Comparison of ENCODE assay signal across 11 cellular contexts in genomic region chr12:3113671-3114070, GRCh38. TPM values are rescaled to one million over a fixed set of nuclear protein-coding genes. Genes with fewer than 3 reads are reported as not detected.
DNase-seq lines count a peak whose midpoint lies in the region; ATAC-seq, FAIRE-seq and TF ChIP-seq lines count a peak whose summit lies in the region.
"Had no signal": no experiment of that assay in that cellular context is flagged by ENCODE, and none has a peak within 500 bp of the region (broad histone marks: within the 10 kb centered on the region; RNA-seq: fewer than 3 reads in every experiment).

No MANE protein-coding gene starts in this region.

- peaks cover 11% of the 10 kb centered on the region; the same call in 1 of the 2 replicates for H4K20me1 ChIP-seq in IMR-90 (ENCODE audit: insufficient read depth, low read length)
- no peaks in the 10 kb centered on the region; the same call in 1 of the 2 replicates for H4K20me1 ChIP-seq in HepG2 (ENCODE audit: insufficient read depth, low read length)

- H3K4me1 Mint-ChIP-seq in brain (peaks cover 29% of the 10 kb centered on the region), type B pancreatic cell (ENCODE audit: unreplicated experiment) (peaks cover 25% of the 10 kb centered on the region)
- H3K4me1 Mint-ChIP-seq: IgD-negative memory B cell had no signal

- CTCF ChIA-PET in IMR-90 (lab: Yijun Ruan, JAX) (no interaction called here), HepG2 (lab: Yijun Ruan, JAX; ENCODE audit: low intra/inter-chr PET ratio, low total read pairs) (no interaction called here)

- no peaks in the 10 kb centered on the region for H3K27me3 Mint-ChIP-seq in brain
- H3K27me3 Mint-ChIP-seq in type B pancreatic cell: no peaks in the 10 kb centered on the region

- no peak overlapping the region for H2BK5ac ChIP-seq in IMR-90 (ENCODE audit: low read depth, low read length, poor library complexity, severe bottlenecking)

- H4K91ac ChIP-seq in IMR-90 (ENCODE audit: insufficient read depth, low read depth, low read length): no peak overlapping the region

- H3K36me3 ChIP-seq in IMR-90 (ENCODE audit: control insufficient read depth, insufficient read depth, low read length) (0 out of 2 replicates have a peak, but pooled peaks cover 2% of the 10 kb centered on the region), HepG2 (replicated peaks in 1 of 2; ENCODE audit: control insufficient read depth in 1 of 2, insufficient read depth in 2 of 2, low read length in 2 of 2) (peaks cover 3 to 11% of the 10 kb centered on the region in 2 experiments; a peak in 2 of 5 replicates)

- TF ChIP-seq RAD21 in IMR-90 (IDR thresholded peaks at IDR 0.05; ENCODE audit: low read length) (no peak), HepG2 (CRISPR knock-in tag; IDR thresholded peaks at IDR 0.05) (no peak)

- H4K8ac ChIP-seq in IMR-90 (ENCODE audit: low read depth in 2 of 2, low read length in 2 of 2): no peak overlapping the region

- TF ChIP-seq POLR2A in IMR-90 (IDR thresholded peaks at IDR 0.05; ENCODE audit: low read depth, low read length) (no peak), HepG2 (IDR thresholded peaks at IDR 0.05; ENCODE audit: insufficient read depth in 1 of 2, low read depth in 2 of 2, low read length in 2 of 2) (no peak)

- H2AK9ac ChIP-seq in IMR-90 (replicated peaks; ENCODE audit: low read depth, low read length, poor library complexity): no peak overlapping the region

- H2BK20ac ChIP-seq in IMR-90 (ENCODE audit: low read depth, low read length): peak overlapping the region; percentile 58; the same call in 1 of the 2 replicates

- H2BK120ac ChIP-seq in IMR-90 (ENCODE audit: low read depth, low read length): peak overlapping the region; percentile 28; the same call in 1 of the 2 replicates

- H3K9ac ChIP-seq in IMR-90 (ENCODE audit: low read depth, low read length) (no peak overlapping the region), HepG2 (ENCODE audit: insufficient read depth, low read depth, low read length) (no peak overlapping the region)

- TF ChIP-seq CTCF in IMR-90 (conservative IDR thresholded peaks at IDR 0.05; ENCODE audit: low read depth, low read length) (no peak), brain (conservative IDR thresholded peaks at IDR 0.05) (no peak), HepG2 (CRISPR knock-in tag; IDR thresholded peaks at IDR 0.05) (0 out of 2 replicates have a peak, but pooled peaks have one; percentile 3), type B pancreatic cell (conservative IDR thresholded peaks at IDR 0.05) (no peak)

- TF ChIP-seq EP300 in HepG2 (IDR thresholded peaks at IDR 0.05; ENCODE audit: low read depth in 2 of 2, low read length in 2 of 2): no peak
- no peak for TF ChIP-seq EP300 in HepG2 (CRISPR knock-in tag; IDR thresholded peaks at IDR 0.05; ENCODE audit: borderline replicate concordance)

- H3K23ac ChIP-seq in IMR-90 (ENCODE audit: low read depth, low read length): no peak overlapping the region

- intact Hi-C loops in IMR-90 (cut with micrococcal nuclease): no loop called here
- intact Hi-C loops in HepG2 (cut with micrococcal nuclease; ENCODE audit: unreplicated experiment): no loop called here
- intact Hi-C loops in head of caudate nucleus (cut with DNase I): no loop called here
- intact Hi-C loops in left colon (cut with DNase I, micrococcal nuclease): no loop called here

- no peak overlapping the region for H3K14ac ChIP-seq in IMR-90 (replicated peaks; ENCODE audit: low read depth, low read length)

- H3K4ac ChIP-seq in IMR-90 (ENCODE audit: low read depth, low read length): peak overlapping the region; percentile 29; the same call in 1 of the 2 replicates

- H3K27ac Mint-ChIP-seq in brain (peak overlapping the region in 3 of 5 experiments; percentile 34 to 53 (median 49)), type B pancreatic cell (peak overlapping the region; percentile 14)
- H3K27ac Mint-ChIP-seq: CD4-positive, CD25-positive, alpha-beta regulatory T cell had no signal

- peaks cover 5 to 35% of the 10 kb centered on the region in 2 experiments; a peak in 3 of 4 replicates for H3K79me1 ChIP-seq in IMR-90 (ENCODE audit: low read depth in 1 of 2, low read length in 2 of 2)

- H3K9me3 Mint-ChIP-seq in brain: no peaks in the 10 kb centered on the region
- no peaks in the 10 kb centered on the region for H3K9me3 Mint-ChIP-seq in type B pancreatic cell
- H3K9me3 Mint-ChIP-seq: CD4-positive, CD25-positive, alpha-beta regulatory T cell had no signal

- dilution Hi-C loops in IMR-90 (cut with HindIII; ENCODE audit: low sequenced_read_pairs, unreplicated experiment): no loop called here

- H3K4me3 ChIP-seq in IMR-90 (ENCODE audit: insufficient read depth, low read depth, low read length): no peak overlapping the region
- H3K4me3 ChIP-seq in HepG2 (replicated peaks in 1 of 3; ENCODE audit: insufficient read depth in 1 of 3, low read depth in 2 of 3, low read length in 3 of 3): no peak overlapping the region
- H3K4me3 ChIP-seq: A549 had no signal

- H3K18ac ChIP-seq in IMR-90 (ENCODE audit: low read depth, low read length): no peak overlapping the region

- no peak for FAIRE-seq in HepG2 (lab: Jason Lieb, UNC)
- FAIRE-seq: A549 had no signal

- H3K27me3 ChIP-seq in IMR-90 (ENCODE audit: control insufficient read depth, insufficient read depth, low read length): no peaks in the 10 kb centered on the region
- no peaks in the 10 kb centered on the region for H3K27me3 ChIP-seq in HepG2 (ENCODE audit: control insufficient read depth in 1 of 2, insufficient read depth in 2 of 2, low read length in 2 of 2)

- no peak overlapping the region for H3K4me3 Mint-ChIP-seq in brain
- no peak overlapping the region for H3K4me3 Mint-ChIP-seq in type B pancreatic cell
- H3K4me3 Mint-ChIP-seq: CD4-positive, CD25-positive, alpha-beta regulatory T cell had no signal

- H4K5ac ChIP-seq in IMR-90 (ENCODE audit: low read depth, low read length): no peak overlapping the region

- H2AFZ ChIP-seq in IMR-90 (replicated peaks; ENCODE audit: low read length, poor library complexity) (no peak overlapping the region), HepG2 (ENCODE audit: low read length) (no peak overlapping the region)

- H3K4me2 ChIP-seq in IMR-90 (ENCODE audit: low read depth, low read length): no peak overlapping the region
- H3K4me2 ChIP-seq in HepG2 (ENCODE audit: low read depth, low read length): peak overlapping the region; percentile 23; the same call in 1 of the 2 replicates
- H3K4me2 ChIP-seq: A549 had no signal

- H3K27ac ChIP-seq in IMR-90 (ENCODE audit: insufficient read depth, low read length) (no peak overlapping the region), HepG2 (ENCODE audit: extremely low read length, insufficient read depth, low read length) (peak overlapping the region; percentile 14)
- H3K27ac ChIP-seq: A549 had no signal

- WGBS in IMR-90 (ENCODE audit: extremely low coverage in 2 of 2, insufficient read length in 1 of 2), 2 experiments: 38% methylated on average over 2 of the region's 6 CpGs; no CpG with 5 or more reads in 1 of the 2 experiments
- 40% methylated on average over 6 of the region's 6 CpGs for WGBS in HepG2 (ENCODE audit: low lambda C conversion rate)

- H3K56ac ChIP-seq in IMR-90 (ENCODE audit: extremely low read depth, insufficient read depth, low read length): no peak overlapping the region

- H2AK5ac ChIP-seq in IMR-90 (ENCODE audit: low read depth, low read length): peak overlapping the region; percentile 35; the same call in 1 of the 2 replicates

- H3K9me3 ChIP-seq in IMR-90 (ENCODE audit: control insufficient read depth, insufficient read depth, low read length) (no peaks in the 10 kb centered on the region), HepG2 (ENCODE audit: low read length) (no peaks in the 10 kb centered on the region)
- H3K9me3 ChIP-seq: A549 had no signal

- POLR2A ChIA-PET in IMR-90 (lab: Charles Lee; ENCODE audit: unreplicated experiment) (no interaction called here), HepG2 (lab: Yijun Ruan, JAX) (interaction anchor here (1.1 kb wide), 1 partner anchor 9 kb away, joined by 3 read pairs; no protein-coding TSS in a partner anchor)

- H3K4me1 ChIP-seq in IMR-90 (ENCODE audit: control insufficient read depth, insufficient read depth, low read length): peaks cover 26% of the 10 kb centered on the region
- H3K4me1 ChIP-seq in HepG2 (ENCODE audit: insufficient read depth, low read length): peaks cover 41% of the 10 kb centered on the region
- H3K4me1 ChIP-seq: A549 had no signal

- no peak overlapping the region; the same call in 2 of the 3 replicates for H2BK15ac ChIP-seq in IMR-90 (ENCODE audit: low read depth, low read length)

- H3K36me3 Mint-ChIP-seq in brain: peaks cover 5% of the 10 kb centered on the region
- H3K36me3 Mint-ChIP-seq in type B pancreatic cell: peaks cover 17% of the 10 kb centered on the region
- H3K36me3 Mint-ChIP-seq: CD4-positive, CD25-positive, alpha-beta regulatory T cell had no signal

- DNase-seq in IMR-90 (no peak), HepG2 (ENCODE audit: low spot score) (no peak), type B pancreatic cell (ENCODE audit: extremely low spot score, unreplicated experiment) (no peak), head of caudate nucleus (no peak), left colon (no peak)
- DNase-seq in activated effector memory CD4-positive, alpha-beta T cell treated with anti-CD3 and anti-CD28 coated beads, Interleukin-2, amount 50 U/mL, for 16 hours: no peak
- DNase-seq: CD4-positive, CD25-positive, alpha-beta regulatory T cell had no signal

- no peaks in the 10 kb centered on the region for H3K79me2 ChIP-seq in HepG2 (ENCODE audit: insufficient read depth, low read length)

- BruUV-seq in IMR-90 (replicated peaks; lab: Mats Ljungman, UMichigan) (no TSS peak), HepG2 (replicated peaks; lab: Mats Ljungman, UMichigan) (no TSS peak)

- peaks cover 15% of the 10 kb centered on the region for H3K9me1 ChIP-seq in IMR-90 (ENCODE audit: insufficient read depth, low read length)

- no peak for ATAC-seq in IMR-90 (ENCODE audit: low read depth)
- ATAC-seq in HepG2: peak; percentile 63
- no peak for ATAC-seq in left colon
- ATAC-seq: A549, HCT116 had no signal

- in situ Hi-C loops in IMR-90 (cut with MboI; ENCODE audit: low sequenced_read_pairs) (no loop called here), HepG2 (cut with HindIII; ENCODE audit: extremely low pct_ligation_motif_present, low pct_unique_long_range_greater_than_20kb) (no loop called here)

RNA-seq across cellular contexts. Expression of gene TSPAN9, which starts 36.5 kb away (rescaled TPM):
- total RNA-seq in IMR-90 (2012; rRNA removed) (16.1 and 17.7 TPM in 2 replicates), HepG2 (2016; rRNA removed; fragmentation: Illumina TruSeq; extraction: Trizol) (11.6 and 18.1 TPM in 2 replicates), type B pancreatic cell (ENCODE audit: low replicate concordance) (30.7 and 31.7 TPM in 2 replicates), left colon (1 to 10 TPM; 7.1 to 9.6 TPM)
- polyA plus RNA-seq in IMR-90 (2012; rRNA removed) (29.8 and 39.1 TPM in 2 replicates), brain (ENCODE audit: insufficient read depth, low read depth, low replicate concordance) (9.1 TPM), HepG2 (2011; rRNA removed) (42.3 and 58.2 TPM in 2 replicates)
- 14.4 and 30.5 TPM in 2 replicates for polyA plus RNA-seq in IMR-90 (2012; cell fraction: cytosol; rRNA removed)
- 29.7 and 33.9 TPM in 2 replicates for polyA plus RNA-seq in IMR-90 (2012; cell fraction: nucleus; rRNA removed; ENCODE audit: low replicate concordance)
- 2.5 and 3.1 TPM in 2 replicates for total RNA-seq in HepG2 (2016; cell fraction: cytosol; rRNA removed; fragmentation: Illumina TruSeq; extraction: Trizol; ENCODE audit: low read depth)
- 9.6 and 21.5 TPM in 2 replicates for total RNA-seq in HepG2 (2016; cell fraction: insoluble cytoplasmic fraction; rRNA removed; fragmentation: Illumina TruSeq; extraction: Trizol)
- total RNA-seq in HepG2 (2016; cell fraction: membrane; rRNA removed; fragmentation: Illumina TruSeq; extraction: Trizol): 4.4 and 4.6 TPM in 2 replicates
- 16.9 and 19.5 TPM in 2 replicates for total RNA-seq in HepG2 (2016; cell fraction: nucleus; rRNA removed; fragmentation: Illumina TruSeq; extraction: Trizol)
- polyA plus RNA-seq in HepG2 (2011; cell fraction: cytosol; rRNA removed): 38.6 and 41.6 TPM in 2 replicates
- 55.3 and 55.7 TPM in 2 replicates for polyA plus RNA-seq in HepG2 (2011; cell fraction: nucleus; rRNA removed)
- 27.2 and 58.7 TPM in 2 replicates for polyA plus RNA-seq in HepG2 (2012)
- polyA plus RNA-seq in HepG2 (2016; cell fraction: cytosol; fragmentation: Illumina TruSeq; extraction: Trizol; ENCODE audit: low read depth): 2.2 and 3.0 TPM in 2 replicates
- polyA plus RNA-seq in HepG2 (2016; cell fraction: insoluble cytoplasmic fraction; fragmentation: Illumina TruSeq; extraction: Trizol; ENCODE audit: low read depth): 9.6 and 13.8 TPM in 2 replicates
- polyA plus RNA-seq in HepG2 (2016; cell fraction: membrane; fragmentation: Illumina TruSeq; extraction: Trizol; ENCODE audit: low read depth): 4.1 TPM in 2 replicates
- 31.0 and 34.1 TPM in 2 replicates for polyA plus RNA-seq in HepG2 (2016; cell fraction: nucleus; fragmentation: Illumina TruSeq; extraction: Trizol; ENCODE audit: insufficient read depth, low read depth)
- 9.4 and 96.3 TPM in 2 replicates for polyA minus RNA-seq in HepG2 (2011; rRNA and poly(A)+ RNA removed; ENCODE audit: low replicate concordance)
- polyA minus RNA-seq in HepG2 (2011; cell fraction: cytosol; rRNA and poly(A)+ RNA removed): 25.1 and 32.3 TPM in 2 replicates
- 27.2 and 29.7 TPM in 2 replicates for polyA minus RNA-seq in HepG2 (2011; cell fraction: nucleus; rRNA and poly(A)+ RNA removed)
- polyA plus RNA-seq: IgD-negative memory B cell had no signal
